In the genomic region with DNA sequence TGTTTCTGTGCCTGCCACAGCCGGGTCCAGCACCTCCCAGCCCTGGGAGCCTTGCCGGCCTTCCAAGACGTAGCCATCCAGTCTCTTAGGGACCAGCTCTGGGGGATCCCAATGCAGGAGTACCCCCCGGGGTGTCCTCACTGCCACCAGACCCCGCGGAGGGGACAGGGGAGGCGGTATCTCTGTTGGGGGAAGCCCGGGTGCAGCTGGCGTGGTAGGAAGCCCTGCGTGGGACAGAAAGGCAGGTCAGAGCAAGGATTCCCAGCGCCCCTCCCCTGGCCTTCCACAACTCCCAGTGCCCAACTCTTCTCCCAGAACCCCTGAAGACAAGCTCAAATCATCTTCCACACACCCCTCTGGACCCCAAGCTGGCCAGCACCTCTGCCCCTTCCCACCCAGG, we compare ENCODE assay signal across 25 cellular contexts. TPM values are rescaled to one million over a fixed set of nuclear protein-coding genes. Genes with fewer than 3 reads are reported as not detected.
DNase-seq lines count a peak whose midpoint lies in the region; ATAC-seq, FAIRE-seq and TF ChIP-seq lines count a peak whose summit lies in the region.
"Had no signal": no experiment of that assay in that cellular context is flagged by ENCODE, and none has a peak within 500 bp of the region (broad histone marks: within the 10 kb centered on the region; RNA-seq: fewer than 3 reads in every experiment).

No MANE protein-coding gene starts in this region.

- intact Hi-C loops in kidney (cut with DNase I) (no loop called here), heart right ventricle (cut with DNase I) (loop anchor here in 1 of 10 donors (10.0 kb wide), 1 partner anchor 445 kb away; no protein-coding TSS in a partner anchor)
- intact Hi-C loops in activated CD4-positive, alpha-beta memory T cell treated with anti-CD3 and anti-CD28 coated beads for 36 hours (cut with micrococcal nuclease): no loop called here

- no peaks in the 10 kb centered on the region for H3K9me3 ChIP-seq in ES-I3 (ENCODE audit: control insufficient read depth, insufficient read depth, low read length)
- no peaks in the 10 kb centered on the region for H3K9me3 ChIP-seq in kidney (ENCODE audit: control insufficient read depth in 1 of 2, low read length in 2 of 2)
- H3K9me3 ChIP-seq in heart right ventricle: no peaks in the 10 kb centered on the region
- no peaks in the 10 kb centered on the region for H3K9me3 ChIP-seq in SJCRH30 (replicated peaks)
- H3K9me3 ChIP-seq: BLaER1 had no signal

- CTCF ChIA-PET in RWPE1 (lab: Yijun Ruan, JAX): interaction anchor here (1.5 to 2.0 kb wide), 2 partner anchors 10 to 77 kb away, joined by 5 to 11 read pairs; no protein-coding TSS in a partner anchor
- CTCF ChIA-PET in activated CD4-positive, alpha-beta memory T cell treated with anti-CD3 and anti-CD28 coated beads for 36 hours (lab: Charles Lee): interaction anchor here (16.2 kb wide), 1 partner anchor 74 kb away, joined by 311 read pairs; no protein-coding TSS in a partner anchor

- no peaks in the 10 kb centered on the region for H3K27me3 ChIP-seq in heart right ventricle
- peaks cover 8% of the 10 kb centered on the region; the same call in 1 of the 2 replicates for H3K27me3 ChIP-seq in SJCRH30
- H3K27me3 ChIP-seq: BLaER1 had no signal

- no peak overlapping the region for H3K4me3 Mint-ChIP-seq in stimulated activated naive B cell treated with anti-CD40 and anti-IgM and Interleukin-4, amounts not matched to agents 10 μg/mL and 1 μg/mL and 100 μg/mL, for 72 hours
- no peak overlapping the region for H3K4me3 Mint-ChIP-seq in activated CD4-positive, alpha-beta memory T cell treated with anti-CD3 and anti-CD28 coated beads for 36 hours
- H3K4me3 Mint-ChIP-seq: CD8-positive, alpha-beta T cell; HFFc6 had no signal

- H3K36me3 ChIP-seq in ES-I3 (ENCODE audit: insufficient read depth, low read length) (no peaks in the 10 kb centered on the region), kidney (ENCODE audit: control insufficient read depth in 1 of 2, insufficient read depth in 2 of 2, low read length in 2 of 2) (no peaks in the 10 kb centered on the region), heart right ventricle (no peaks in the 10 kb centered on the region), SJCRH30 (no peaks in the 10 kb centered on the region)

- no peak for ATAC-seq in stimulated activated naive B cell treated with anti-CD40 and anti-IgM and Interleukin-4, amounts not matched to agents 10 μg/mL and 1 μg/mL and 100 μg/mL, for 72 hours (replicated peaks)
- no peak for ATAC-seq in heart right ventricle
- ATAC-seq: CD8-positive, alpha-beta T cell; HepG2 had no signal

- peak overlapping the region; percentile 60 for H3K27ac ChIP-seq in RWPE1
- no peak overlapping the region for H3K27ac ChIP-seq in kidney (ENCODE audit: low read depth in 2 of 2, low read length in 2 of 2)
- no peak overlapping the region for H3K27ac ChIP-seq in heart right ventricle
- H3K27ac ChIP-seq in SJCRH30: no peak overlapping the region
- H3K27ac ChIP-seq: BLaER1, GM23248 had no signal

- no peak overlapping the region for H3K4me3 ChIP-seq in kidney (ENCODE audit: low read length in 2 of 2)
- no peak overlapping the region for H3K4me3 ChIP-seq in heart right ventricle
- H3K4me3 ChIP-seq in SJCRH30: no peak overlapping the region
- H3K4me3 ChIP-seq: BLaER1, GM23248 had no signal

- H3K27ac Mint-ChIP-seq in stimulated activated naive B cell treated with anti-CD40 and anti-IgM and Interleukin-4, amounts not matched to agents 10 μg/mL and 1 μg/mL and 100 μg/mL, for 72 hours: peak overlapping the region; percentile 65
- H3K27ac Mint-ChIP-seq in activated CD4-positive, alpha-beta memory T cell treated with anti-CD3 and anti-CD28 coated beads for 36 hours: no peak overlapping the region
- H3K27ac Mint-ChIP-seq: CD8-positive, alpha-beta T cell; HFFc6 had no signal

- no peak for TF ChIP-seq CTCF in RWPE1 (conservative IDR thresholded peaks at IDR 0.05; ENCODE audit: low read depth)
- TF ChIP-seq CTCF in kidney (IDR thresholded peaks at IDR 0.05; ENCODE audit: borderline replicate concordance, extremely low read depth, insufficient read depth): no peak
- no peak for TF ChIP-seq CTCF in heart right ventricle (IDR thresholded peaks at IDR 0.05)

- H3K9ac ChIP-seq in ES-I3 (ENCODE audit: low read depth, low read length): peak overlapping the region; percentile 55; the same call in 1 of the 2 replicates
- H3K9ac ChIP-seq in kidney (ENCODE audit: low read length in 2 of 2): no peak overlapping the region
- H3K9ac ChIP-seq: BLaER1, GM23248 had no signal

- H3K4me1 ChIP-seq in ES-I3 (ENCODE audit: insufficient read depth, low read length) (no peaks in the 10 kb centered on the region; the same call in 1 of the 2 replicates), kidney (ENCODE audit: control insufficient read depth in 1 of 2, insufficient read depth in 1 of 2, low read depth in 1 of 2, low read length in 2 of 2) (peaks cover 0 to 9% of the 10 kb centered on the region in 2 donors), heart right ventricle (peaks cover 3 to 12% (median 9%) of the 10 kb centered on the region in 9 donors), SJCRH30 (no peaks in the 10 kb centered on the region)

- no peak for FAIRE-seq in kidney (lab: Jason Lieb, UNC)
- FAIRE-seq: G401.6, GM12892, GM18507, HepG2 had no signal

- H3K36me3 Mint-ChIP-seq in stimulated activated naive B cell treated with anti-CD40 and anti-IgM and Interleukin-4, amounts not matched to agents 10 μg/mL and 1 μg/mL and 100 μg/mL, for 72 hours: peaks cover 2 to 3% of the 10 kb centered on the region in 2 donors
- H3K36me3 Mint-ChIP-seq in activated CD4-positive, alpha-beta memory T cell treated with anti-CD3 and anti-CD28 coated beads for 36 hours: peaks cover 2% of the 10 kb centered on the region

- POLR2A ChIA-PET in RWPE1 (lab: Yijun Ruan, JAX; ENCODE audit: low non-redundant PET): no interaction called here
- POLR2A ChIA-PET in activated CD4-positive, alpha-beta memory T cell treated with anti-CD3 and anti-CD28 coated beads for 36 hours (lab: Charles Lee): interaction anchor here (0.6 kb wide), 1 partner anchor 1685 kb away, joined by 4 read pairs; no protein-coding TSS in a partner anchor

- 93 to 97% methylated on average over 11 of the region's 11 CpGs for WGBS in heart right ventricle, 2 donors

- DNase-seq in RWPE1 (ENCODE audit: low spot score): no peak
- DNase-seq in kidney: peak; percentile 77
- DNase-seq in stimulated activated naive B cell treated with anti-CD40 and anti-IgM and Interleukin-4, amounts not matched to agents 10 μg/mL and 1 μg/mL and 100 μg/mL, for 72 hours: no peak
- DNase-seq in heart right ventricle: no peak
- no peak for DNase-seq in SJCRH30
- DNase-seq in activated CD4-positive, alpha-beta memory T cell treated with anti-CD3 and anti-CD28 coated beads for 36 hours: no peak
- no peak for DNase-seq in GM03348 (ENCODE audit: low spot score)
- DNase-seq: 8988T; Calu3; CD8-positive, alpha-beta T cell; DND-41; EL; GM23248; HCEC 1CT; HFFc6 had no signal

- H3K4me1 Mint-ChIP-seq in stimulated activated naive B cell treated with anti-CD40 and anti-IgM and Interleukin-4, amounts not matched to agents 10 μg/mL and 1 μg/mL and 100 μg/mL, for 72 hours: peaks cover 42 to 57% of the 10 kb centered on the region in 2 donors
- peaks cover 6% of the 10 kb centered on the region for H3K4me1 Mint-ChIP-seq in activated CD4-positive, alpha-beta memory T cell treated with anti-CD3 and anti-CD28 coated beads for 36 hours (ENCODE audit: low read depth)

- H3K9me3 Mint-ChIP-seq in stimulated activated naive B cell treated with anti-CD40 and anti-IgM and Interleukin-4, amounts not matched to agents 10 μg/mL and 1 μg/mL and 100 μg/mL, for 72 hours: no peaks in the 10 kb centered on the region
- H3K9me3 Mint-ChIP-seq in activated CD4-positive, alpha-beta memory T cell treated with anti-CD3 and anti-CD28 coated beads for 36 hours: no peaks in the 10 kb centered on the region
- H3K9me3 Mint-ChIP-seq: CD8-positive, alpha-beta T cell; HFFc6 had no signal

- H3K27me3 Mint-ChIP-seq in stimulated activated naive B cell treated with anti-CD40 and anti-IgM and Interleukin-4, amounts not matched to agents 10 μg/mL and 1 μg/mL and 100 μg/mL, for 72 hours: peaks cover 6 to 8% of the 10 kb centered on the region in 2 donors
- H3K27me3 Mint-ChIP-seq in activated CD4-positive, alpha-beta memory T cell treated with anti-CD3 and anti-CD28 coated beads for 36 hours: no peaks in the 10 kb centered on the region

RNA-seq across cellular contexts. Expression of gene TAGLN2, which starts 4.9 kb away (rescaled TPM):
- total RNA-seq in kidney: 358 TPM
- polyA plus RNA-seq in kidney (ENCODE audit: insufficient read depth, low read depth, low replicate concordance): 223 TPM
- total RNA-seq in heart right ventricle: 100 to 1,000 TPM in 4 of 10 donors, 10 to 100 TPM in 6; 65.9 to 228 (median 92.5) TPM
- polyA plus RNA-seq in heart right ventricle: 100 to 1,000 TPM; 131 to 283 TPM
- 82.6 and 85.4 TPM in 2 replicates for total RNA-seq in SJCRH30 (2014; rRNA removed; shearing (Covaris generic))
- 100 to 1,000 TPM; 597 to 607 TPM for total RNA-seq in activated CD4-positive, alpha-beta memory T cell treated with anti-CD3 and anti-CD28 coated beads for 36 hours

RNA-seq across cellular contexts. Expression of gene IGSF9, which starts 15.2 kb away (rescaled TPM):
- total RNA-seq in kidney: 0.88 TPM
- polyA plus RNA-seq in kidney (ENCODE audit: insufficient read depth, low read depth, low replicate concordance): 1.3 TPM
- total RNA-seq in heart right ventricle: under 1 TPM in 3 of 10 donors, not detected in 7; 0.07 to 0.15 (median 0.08) TPM
- polyA plus RNA-seq in heart right ventricle: under 1 TPM; 0.03 to 0.15 TPM
- 0.06 and 0.08 TPM in 2 replicates for total RNA-seq in SJCRH30 (2014; rRNA removed; shearing (Covaris generic))
- under 1 TPM in 1 of 2 experiments, not detected in 1; 0.05 TPM for total RNA-seq in activated CD4-positive, alpha-beta memory T cell treated with anti-CD3 and anti-CD28 coated beads for 36 hours
- total RNA-seq: CD8-positive, alpha-beta T cell; GM23248; HepG2; HFFc6 had no signal
- polyA plus RNA-seq: AG04450 had no signal

RNA-seq across cellular contexts. Expression of gene SLAMF9, which starts 23.8 kb away (rescaled TPM):
- total RNA-seq in kidney (not detected), heart right ventricle (not detected)
- polyA plus RNA-seq in kidney (ENCODE audit: insufficient read depth, low read depth, low replicate concordance) (not detected), heart right ventricle (under 1 TPM in 1 of 2 donors, not detected in 1; 0.13 TPM)
- total RNA-seq in SJCRH30 (2014; rRNA removed; shearing (Covaris generic)): not detected in 2 replicates
- not detected for total RNA-seq in activated CD4-positive, alpha-beta memory T cell treated with anti-CD3 and anti-CD28 coated beads for 36 hours
- total RNA-seq: A673; Calu3; CD8-positive, alpha-beta T cell; GM23248; H4; HepG2 had no signal
- polyA plus RNA-seq: AG04450, IgD-negative memory B cell had no signal

RNA-seq across cellular contexts. Expression of gene CFAP45, which starts 30.3 kb away (rescaled TPM):
- total RNA-seq in kidney (1.0 TPM), heart right ventricle (1 to 10 TPM in 1 of 10 donors, under 1 TPM in 9; 0.17 to 1.5 (median 0.47) TPM)
- polyA plus RNA-seq in kidney (ENCODE audit: insufficient read depth, low read depth, low replicate concordance) (14.2 TPM), heart right ventricle (1 to 10 TPM in 1 of 2 donors, under 1 TPM in 1; 0.70 to 1.4 TPM)
- total RNA-seq in SJCRH30 (2014; rRNA removed; shearing (Covaris generic)): 0.41 and 0.42 TPM in 2 replicates
- total RNA-seq in activated CD4-positive, alpha-beta memory T cell treated with anti-CD3 and anti-CD28 coated beads for 36 hours: 1 to 10 TPM; 2.1 to 2.2 TPM
- total RNA-seq: GM23248, HepG2 had no signal
- polyA plus RNA-seq: HepG2 had no signal
